ENCODE assay signal across 15 cellular contexts in genomic region chr19:40809358-40810086, GRCh38. TPM values are rescaled to one million over a fixed set of nuclear protein-coding genes. Genes with fewer than 3 reads are reported as not detected.
DNase-seq lines count a peak whose midpoint lies in the region; ATAC-seq and TF ChIP-seq lines count a peak whose summit lies in the region.
"Had no signal": no experiment of that assay in that cellular context is flagged by ENCODE, and none has a peak within 500 bp of the region (broad histone marks: within the 10 kb centered on the region; RNA-seq: fewer than 3 reads in every experiment).

No MANE protein-coding gene starts in this region.

- no peak overlapping the region for H3K23ac ChIP-seq in mesenchymal stem cell (ENCODE audit: low read length in 2 of 2)

- BruUV-seq in MCF 10A (replicated peaks; lab: Mats Ljungman, UMichigan) = no TSS peak
- no TSS peak for BruUV-seq in mammary epithelial cell (replicated peaks; lab: Mats Ljungman, UMichigan)

- H3K4me3 Mint-ChIP-seq in MCF 10A (ENCODE audit: unreplicated experiment) (peak overlapping the region; percentile 77), brain (peak overlapping the region in 4 of 5 experiments; percentile 39 to 75 (median 62)), type B pancreatic cell (peak overlapping the region; percentile 76)

- H4K8ac ChIP-seq in mesenchymal stem cell (ENCODE audit: low read length) = no peak overlapping the region

- H3K27ac ChIP-seq in mammary epithelial cell (ENCODE audit: insufficient read depth, low read depth, low read length) = no peak overlapping the region
- H3K27ac ChIP-seq in mesenchymal stem cell (ENCODE audit: low read length, poor library complexity, severe bottlenecking) = no peak overlapping the region

- H3K9me3 Mint-ChIP-seq in MCF 10A (ENCODE audit: unreplicated experiment) = no peaks in the 10 kb centered on the region
- H3K9me3 Mint-ChIP-seq in brain = no peaks in the 10 kb centered on the region
- no peaks in the 10 kb centered on the region for H3K9me3 Mint-ChIP-seq in type B pancreatic cell

- H4K91ac ChIP-seq in mesenchymal stem cell (ENCODE audit: low read length) = no peak overlapping the region

- 86% methylated on average over 24 of the region's 39 CpGs for WGBS in mammary epithelial cell (ENCODE audit: low coverage, missing lambda C conversion rate)
- 97% methylated on average over 38 of the region's 39 CpGs for WGBS in mesenchymal stem cell

- H2BK120ac ChIP-seq in mesenchymal stem cell (ENCODE audit: low read depth, low read length) = no peak overlapping the region

- peak overlapping the region in 1 of 2 experiments; percentile 42 for H2BK12ac ChIP-seq in mesenchymal stem cell (ENCODE audit: low read length in 2 of 2)

- H2AK5ac ChIP-seq in mesenchymal stem cell (ENCODE audit: low read length, severe bottlenecking) = peak overlapping the region; percentile 61

- CTCF ChIA-PET in MCF 10A (lab: Yijun Ruan, JAX) = interaction anchor here (0.7 to 1.2 kb wide), 3 partner anchors 11 to 210 kb away, joined by 3 to 7 read pairs (median 3); no protein-coding TSS in a partner anchor
- CTCF ChIA-PET in mammary epithelial cell (lab: Charles Lee; ENCODE audit: low non-redundant PET) = interaction anchor here (1.2 kb wide), 1 partner anchor 32 kb away, joined by 3 read pairs; the partner anchor contains the start of gene RAB4B

- H3K4me3 ChIP-seq in mammary epithelial cell (replicated peaks in 1 of 3; ENCODE audit: insufficient read depth in 1 of 3, low read depth in 2 of 3, low read length in 3 of 3) = no peak overlapping the region
- H3K4me3 ChIP-seq in mesenchymal stem cell (ENCODE audit: insufficient read depth in 1 of 2, low read depth in 1 of 2, low read length in 2 of 2) = no peak overlapping the region

- H3K9me3 ChIP-seq in mammary epithelial cell (replicated peaks; ENCODE audit: insufficient read depth, low read length) (no peaks in the 10 kb centered on the region), mesenchymal stem cell (ENCODE audit: control insufficient read depth, low read length) (no peaks in the 10 kb centered on the region)

- H3K18ac ChIP-seq in mesenchymal stem cell (ENCODE audit: low read depth in 1 of 2, low read length in 2 of 2) = no peak overlapping the region

- H2AFZ ChIP-seq in mammary epithelial cell (ENCODE audit: low read depth, low read length) = no peak overlapping the region
- no peak overlapping the region for H2AFZ ChIP-seq in mesenchymal stem cell (ENCODE audit: low read depth, low read length)

- H3K79me2 ChIP-seq in mammary epithelial cell (ENCODE audit: insufficient read depth, low read length) = peaks cover 40% of the 10 kb centered on the region

- peaks cover 32% of the 10 kb centered on the region for H3K4me1 ChIP-seq in mammary epithelial cell (ENCODE audit: insufficient read depth, low read length)
- H3K4me1 ChIP-seq in mesenchymal stem cell (ENCODE audit: control insufficient read depth, insufficient read depth, low read depth, low read length) = peaks cover 37% of the 10 kb centered on the region

- H2BK5ac ChIP-seq in mesenchymal stem cell (ENCODE audit: low read depth, low read length, poor library complexity, severe bottlenecking) = no peak overlapping the region

- H3K27me3 ChIP-seq in mammary epithelial cell (ENCODE audit: insufficient read depth, low read length) (no peaks in the 10 kb centered on the region), mesenchymal stem cell (ENCODE audit: control insufficient read depth in 1 of 2, insufficient read depth in 1 of 2, low read length in 2 of 2) (peaks cover 0 to 20% of the 10 kb centered on the region in 2 experiments)

- peaks cover 19% of the 10 kb centered on the region for H3K79me1 ChIP-seq in mesenchymal stem cell (replicated peaks; ENCODE audit: low read length, poor library complexity, severe bottlenecking)

- H3K9ac ChIP-seq in mammary epithelial cell (ENCODE audit: insufficient read depth, low read length) = no peak overlapping the region
- H3K9ac ChIP-seq in mesenchymal stem cell (ENCODE audit: low read length) = peak overlapping the region; percentile 54

- H3K4me1 Mint-ChIP-seq in MCF 10A (ENCODE audit: insufficient read depth, unreplicated experiment) = peaks cover 41% of the 10 kb centered on the region
- H3K4me1 Mint-ChIP-seq in brain = peaks cover 83% of the 10 kb centered on the region
- H3K4me1 Mint-ChIP-seq in type B pancreatic cell (ENCODE audit: unreplicated experiment) = peaks cover 47% of the 10 kb centered on the region

- no peak overlapping the region for H3K27ac Mint-ChIP-seq in MCF 10A (ENCODE audit: low read depth, unreplicated experiment)
- peak overlapping the region in 3 of 5 experiments; percentile 8 to 94 (median 86) for H3K27ac Mint-ChIP-seq in brain
- peak overlapping the region; percentile 95 for H3K27ac Mint-ChIP-seq in type B pancreatic cell

- intact Hi-C loops in MCF 10A (cut with micrococcal nuclease) = no loop called here
- intact Hi-C loops in mammary epithelial cell (cut with micrococcal nuclease) = no loop called here

- no peak for ATAC-seq in GM21423 (IDR thresholded peaks at IDR 0.05; ENCODE audit: unreplicated experiment)

- TF ChIP-seq CTCF in MCF 10A (IDR thresholded peaks at IDR 0.05; ENCODE audit: unreplicated experiment) = no peak
- no peak for TF ChIP-seq CTCF in mammary epithelial cell (conservative IDR thresholded peaks at IDR 0.05 in 1 of 2, IDR thresholded peaks at IDR 0.05 in 1 of 2; ENCODE audit: extremely low read depth in 1 of 2, insufficient read depth in 1 of 2, low read depth in 1 of 2, low read length in 2 of 2)
- no peak for TF ChIP-seq CTCF in brain (conservative IDR thresholded peaks at IDR 0.05)
- no peak for TF ChIP-seq CTCF in type B pancreatic cell (conservative IDR thresholded peaks at IDR 0.05)

- in situ Hi-C loops in mammary epithelial cell (cut with MboI; ENCODE audit: low sequenced_read_pairs in 2 of 2) (loop anchor here (5.0 to 10.0 kb wide), 2 partner anchors 142 to 155 kb away; no protein-coding TSS in a partner anchor), KBM-7 (cut with MboI; ENCODE audit: low pct_unique_long_range_greater_than_20kb, low sequenced_read_pairs) (no loop called here)

- peaks cover 11% of the 10 kb centered on the region for H3K36me3 Mint-ChIP-seq in MCF 10A (ENCODE audit: insufficient read depth, unreplicated experiment)
- H3K36me3 Mint-ChIP-seq in brain = peaks cover 4% of the 10 kb centered on the region
- H3K36me3 Mint-ChIP-seq in type B pancreatic cell = peaks cover 19% of the 10 kb centered on the region

- dilution Hi-C loops in mammary epithelial cell (cut with HindIII; ENCODE audit: low sequenced_read_pairs) = loop anchor here (5.0 kb wide), 1 partner anchor 57 kb away; the partner anchor contains the start of genes ACTMAP and SNRPA

- H3K4me2 ChIP-seq in mammary epithelial cell (ENCODE audit: insufficient read depth, low read depth, low read length) = no peak overlapping the region
- H3K4me2 ChIP-seq in mesenchymal stem cell (ENCODE audit: low read length, poor library complexity, severe bottlenecking) = no peak overlapping the region

- no peaks in the 10 kb centered on the region for H4K20me1 ChIP-seq in mammary epithelial cell (ENCODE audit: insufficient read depth, low read length)

- H3K14ac ChIP-seq in mesenchymal stem cell (ENCODE audit: low read length in 2 of 2) = no peak overlapping the region

- POLR2A ChIA-PET in MCF 10A (lab: Yijun Ruan, JAX) = interaction anchor here (0.5 to 0.6 kb wide), 2 partner anchors 384 to 844 kb away, joined by 3 read pairs; no protein-coding TSS in a partner anchor

- H3K36me3 ChIP-seq in mammary epithelial cell (ENCODE audit: insufficient read depth, low read length) (peaks cover 9% of the 10 kb centered on the region), mesenchymal stem cell (ENCODE audit: control insufficient read depth in 1 of 2, insufficient read depth in 2 of 2, low read depth in 1 of 2, low read length in 2 of 2) (peaks cover 51% of the 10 kb centered on the region in 2 experiments)

- H3K27me3 Mint-ChIP-seq in MCF 10A (ENCODE audit: insufficient read depth, unreplicated experiment) (peaks cover 12% of the 10 kb centered on the region), brain (peaks cover 12% of the 10 kb centered on the region), type B pancreatic cell (peaks cover 3% of the 10 kb centered on the region)

- H2BK15ac ChIP-seq in mesenchymal stem cell (ENCODE audit: low read depth, poor library complexity, severe bottlenecking) = peak overlapping the region; percentile 33

- H3K4ac ChIP-seq in mesenchymal stem cell (ENCODE audit: low read depth in 1 of 2, low read length in 2 of 2) = peak overlapping the region in 1 of 2 experiments; percentile 12

- DNase-seq in MCF 10A (ENCODE audit: unreplicated experiment) (no peak), mammary epithelial cell (no peak), mesenchymal stem cell (no peak), type B pancreatic cell (ENCODE audit: extremely low spot score, unreplicated experiment) (no peak), KBM-7 (no peak), superior temporal gyrus (ENCODE audit: extremely low spot score) (no peak)
- DNase-seq: hippocampal formation; NCI-H1092; stimulated activated CD4-positive, alpha-beta T cell treated with anti-CD3 and anti-CD28 coated beads, Interleukin-1b, Interleukin-23, amount 100 ng/mL, for 48 hours; T1000 had no signal

RNA-seq across cellular contexts. Expression of gene EGLN2, which starts 10.5 kb away (rescaled TPM):
- total RNA-seq in MCF 10A (2022) (55.6 and 62.7 TPM in 2 replicates), mammary epithelial cell (10 to 100 TPM; 59.7 to 82.3 TPM), type B pancreatic cell (ENCODE audit: low replicate concordance) (83.4 and 83.8 TPM in 2 replicates)
- polyA plus RNA-seq in mammary epithelial cell (46.7 TPM), brain (ENCODE audit: insufficient read depth, low read depth, low replicate concordance) (59.2 TPM)
- polyA minus RNA-seq in mammary epithelial cell = 134 TPM
- polyA plus RNA-seq in mesenchymal stem cell (2013, experiment 1 of 2) = 77.6 TPM
- 79.5 TPM for polyA plus RNA-seq in mesenchymal stem cell (2013, experiment 2 of 2)

RNA-seq across cellular contexts. Expression of gene RAB4B, which starts 31.5 kb away (rescaled TPM):
- 10.1 and 13.2 TPM in 2 replicates for total RNA-seq in MCF 10A (2022)
- 10 to 100 TPM in 1 of 2 donors, 1 to 10 TPM in 1; 9.0 to 23.5 TPM for total RNA-seq in mammary epithelial cell
- polyA plus RNA-seq in mammary epithelial cell = 10.0 TPM
- 12.0 TPM for polyA minus RNA-seq in mammary epithelial cell
- 98.9 TPM for polyA plus RNA-seq in brain (ENCODE audit: insufficient read depth, low read depth, low replicate concordance)
- 17.4 TPM for polyA plus RNA-seq in mesenchymal stem cell (2013, experiment 1 of 2)
- polyA plus RNA-seq in mesenchymal stem cell (2013, experiment 2 of 2) = 16.7 TPM
- total RNA-seq in type B pancreatic cell (ENCODE audit: low replicate concordance) = 10.4 and 12.4 TPM in 2 replicates

RNA-seq across cellular contexts. Expression of gene MIA, which starts 34.2 kb away (rescaled TPM):
- total RNA-seq in MCF 10A (2022) = 0.70 TPM in 1 of 2 replicates, not detected in the other
- 100 to 1,000 TPM; 106 to 107 TPM for total RNA-seq in mammary epithelial cell
- polyA plus RNA-seq in mammary epithelial cell = 166 TPM
- 99.5 TPM for polyA minus RNA-seq in mammary epithelial cell
- not detected for polyA plus RNA-seq in brain (ENCODE audit: insufficient read depth, low read depth, low replicate concordance)
- polyA plus RNA-seq in mesenchymal stem cell (2013, experiment 1 of 2) = not detected
- polyA plus RNA-seq in mesenchymal stem cell (2013, experiment 2 of 2) = not detected
- 1.7 and 3.2 TPM in 2 replicates for total RNA-seq in type B pancreatic cell (ENCODE audit: low replicate concordance)
- polyA plus RNA-seq: BJ had no signal

RNA-seq across cellular contexts. Expression of gene CYP2A6, which starts 40.7 kb away (rescaled TPM):
- total RNA-seq in MCF 10A (2022) (not detected in 2 replicates), mammary epithelial cell (not detected), type B pancreatic cell (ENCODE audit: low replicate concordance) (not detected in 2 replicates)
- polyA plus RNA-seq in mammary epithelial cell (not detected), brain (ENCODE audit: insufficient read depth, low read depth, low replicate concordance) (not detected)
- polyA minus RNA-seq in mammary epithelial cell = not detected
- polyA plus RNA-seq in mesenchymal stem cell (2013, experiment 1 of 2) = not detected
- polyA plus RNA-seq in mesenchymal stem cell (2013, experiment 2 of 2) = not detected
- total RNA-seq: temporal lobe had no signal
- polyA plus RNA-seq: BJ, neural cell had no signal

RNA-seq across cellular contexts. Expression of gene SNRPA, which starts 58.5 kb away (rescaled TPM):
- total RNA-seq in MCF 10A (2022) (108 and 160 TPM in 2 replicates), mammary epithelial cell (10 to 100 TPM; 28.2 to 99.3 TPM), type B pancreatic cell (ENCODE audit: low replicate concordance) (79.6 and 130 TPM in 2 replicates)
- polyA plus RNA-seq in mammary epithelial cell (117 TPM), brain (ENCODE audit: insufficient read depth, low read depth, low replicate concordance) (96.2 TPM)
- polyA minus RNA-seq in mammary epithelial cell = 257 TPM
- 62.8 TPM for polyA plus RNA-seq in mesenchymal stem cell (2013, experiment 1 of 2)
- 61.8 TPM for polyA plus RNA-seq in mesenchymal stem cell (2013, experiment 2 of 2)

Comparison
In these comparisons a context has a peak if more than half of its experiments do, and no peak if none do; other contexts are left out.
1. RNA of gene MIA, which starts 34.2 kb away (total RNA-seq): 106 to 107 TPM in mammary epithelial cell; 1.7 to 3.2 TPM in type B pancreatic cell and 0.70 TPM in MCF 10A; every median in the first group is over 10 times any median in the second.
2. Peak in every context shown above with its lines, with median percentiles within 50 percentile points of each other: H3K4me3 Mint-ChIP-seq.